ENCODE assay signal across 1 cellular context in genomic region chr2:197805598-197806316, GRCh38.
TF ChIP-seq lines count a peak whose summit lies in the region.

No MANE protein-coding gene starts in this region.

TF ChIP-seq in K562, 482 proteins besides CTCF, POLR2A, EP300 and RAD21 (continues in another document):
- TF ChIP-seq GMEB1 (CRISPR knock-in tag; IDR thresholded peaks at IDR 0.05): no peak
- no peak for TF ChIP-seq BACH1 (tag; IDR thresholded peaks at IDR 0.05)
- no peak for TF ChIP-seq TAL1 (IDR thresholded peaks at IDR 0.05)
- no peak for TF ChIP-seq ZNF41 (CRISPR knock-in tag; conservative IDR thresholded peaks at IDR 0.05)
- no peak for TF ChIP-seq PHB2 (IDR thresholded peaks at IDR 0.05; ENCODE audit: low read depth)
- TF ChIP-seq RBM25 (IDR thresholded peaks at IDR 0.05; ENCODE audit: low read depth, low read length, severe bottlenecking): no peak
- peak; percentile 66 for TF ChIP-seq ETV1 (tag; conservative IDR thresholded peaks at IDR 0.05; ENCODE audit: low read depth)
- peak in 1 of 2 experiments; percentile 19; a peak in 1 of 4 replicates for TF ChIP-seq SRF (CRISPR knock-in tag; IDR thresholded peaks at IDR 0.05)
- TF ChIP-seq, protein P1, sequence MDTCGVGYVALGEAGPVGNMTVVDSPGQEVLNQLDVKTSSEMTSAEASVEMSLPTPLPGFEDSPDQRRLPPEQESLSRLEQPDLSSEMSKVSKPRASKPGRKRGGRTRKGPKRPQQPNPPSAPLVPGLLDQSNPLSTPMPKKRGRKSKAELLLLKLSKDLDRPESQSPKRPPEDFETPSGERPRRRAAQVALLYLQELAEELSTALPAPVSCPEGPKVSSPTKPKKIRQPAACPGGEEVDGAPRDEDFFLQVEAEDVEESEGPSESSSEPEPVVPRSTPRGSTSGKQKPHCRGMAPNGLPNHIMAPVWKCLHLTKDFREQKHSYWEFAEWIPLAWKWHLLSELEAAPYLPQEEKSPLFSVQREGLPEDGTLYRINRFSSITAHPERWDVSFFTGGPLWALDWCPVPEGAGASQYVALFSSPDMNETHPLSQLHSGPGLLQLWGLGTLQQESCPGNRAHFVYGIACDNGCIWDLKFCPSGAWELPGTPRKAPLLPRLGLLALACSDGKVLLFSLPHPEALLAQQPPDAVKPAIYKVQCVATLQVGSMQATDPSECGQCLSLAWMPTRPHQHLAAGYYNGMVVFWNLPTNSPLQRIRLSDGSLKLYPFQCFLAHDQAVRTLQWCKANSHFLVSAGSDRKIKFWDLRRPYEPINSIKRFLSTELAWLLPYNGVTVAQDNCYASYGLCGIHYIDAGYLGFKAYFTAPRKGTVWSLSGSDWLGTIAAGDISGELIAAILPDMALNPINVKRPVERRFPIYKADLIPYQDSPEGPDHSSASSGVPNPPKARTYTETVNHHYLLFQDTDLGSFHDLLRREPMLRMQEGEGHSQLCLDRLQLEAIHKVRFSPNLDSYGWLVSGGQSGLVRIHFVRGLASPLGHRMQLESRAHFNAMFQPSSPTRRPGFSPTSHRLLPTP (IDR thresholded peaks at IDR 0.05; ENCODE audit: borderline replicate concordance, extremely low read depth, insufficient read length): no peak
- peak in 1 of 2 experiments; percentile 42; a peak in 1 of 4 replicates for TF ChIP-seq MLLT1 (IDR thresholded peaks at IDR 0.05)
- no peak for TF ChIP-seq MAFK (IDR thresholded peaks at IDR 0.05; ENCODE audit: low read length)
- TF ChIP-seq PRPF4 (IDR thresholded peaks at IDR 0.05; ENCODE audit: insufficient read depth, low read depth, low read length, poor library complexity, severe bottlenecking): no peak
- no peak for TF ChIP-seq KDM5B (IDR thresholded peaks at IDR 0.05; ENCODE audit: insufficient replicate concordance, low read depth, low read length)
- 0 out of 4 replicates have a peak, but pooled peaks of 1 of the 2 experiments have one; percentile 10 for TF ChIP-seq KDM1A (IDR thresholded peaks at IDR 0.05)
- no peak for TF ChIP-seq ZNF586 (CRISPR knock-in tag; conservative IDR thresholded peaks at IDR 0.05)
- TF ChIP-seq MNT (conservative IDR thresholded peaks at IDR 0.05): no peak; a peak in 1 of 4 replicates
- 0 out of 2 replicates have a peak, but pooled peaks have one; percentile 34 for TF ChIP-seq AFF4 (CRISPR knock-in tag; IDR thresholded peaks at IDR 0.05)
- peak; percentile 55 for TF ChIP-seq PKNOX1 (IDR thresholded peaks at IDR 0.05)
- TF ChIP-seq, protein P2, sequence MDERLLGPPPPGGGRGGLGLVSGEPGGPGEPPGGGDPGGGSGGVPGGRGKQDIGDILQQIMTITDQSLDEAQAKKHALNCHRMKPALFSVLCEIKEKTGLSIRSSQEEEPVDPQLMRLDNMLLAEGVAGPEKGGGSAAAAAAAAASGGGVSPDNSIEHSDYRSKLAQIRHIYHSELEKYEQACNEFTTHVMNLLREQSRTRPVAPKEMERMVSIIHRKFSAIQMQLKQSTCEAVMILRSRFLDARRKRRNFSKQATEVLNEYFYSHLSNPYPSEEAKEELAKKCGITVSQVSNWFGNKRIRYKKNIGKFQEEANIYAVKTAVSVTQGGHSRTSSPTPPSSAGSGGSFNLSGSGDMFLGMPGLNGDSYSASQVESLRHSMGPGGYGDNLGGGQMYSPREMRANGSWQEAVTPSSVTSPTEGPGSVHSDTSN (CRISPR knock-in tag; IDR thresholded peaks at IDR 0.05; ENCODE audit: low read depth): no peak
- TF ChIP-seq, protein P2 (tag; conservative IDR thresholded peaks at IDR 0.05; ENCODE audit: low read depth): peak; percentile 61
- TF ChIP-seq ILK (tag; IDR thresholded peaks at IDR 0.05; ENCODE audit: borderline replicate concordance, low read depth): no peak
- no peak for TF ChIP-seq CBX1 (IDR thresholded peaks at IDR 0.05; ENCODE audit: low read depth)
- TF ChIP-seq ZNF644 (tag; IDR thresholded peaks at IDR 0.05; ENCODE audit: low read depth): no peak
- TF ChIP-seq SMAD1 (IDR thresholded peaks at IDR 0.05; ENCODE audit: low read depth, low read length, partially characterized antibody): no peak
- TF ChIP-seq, protein P3, sequence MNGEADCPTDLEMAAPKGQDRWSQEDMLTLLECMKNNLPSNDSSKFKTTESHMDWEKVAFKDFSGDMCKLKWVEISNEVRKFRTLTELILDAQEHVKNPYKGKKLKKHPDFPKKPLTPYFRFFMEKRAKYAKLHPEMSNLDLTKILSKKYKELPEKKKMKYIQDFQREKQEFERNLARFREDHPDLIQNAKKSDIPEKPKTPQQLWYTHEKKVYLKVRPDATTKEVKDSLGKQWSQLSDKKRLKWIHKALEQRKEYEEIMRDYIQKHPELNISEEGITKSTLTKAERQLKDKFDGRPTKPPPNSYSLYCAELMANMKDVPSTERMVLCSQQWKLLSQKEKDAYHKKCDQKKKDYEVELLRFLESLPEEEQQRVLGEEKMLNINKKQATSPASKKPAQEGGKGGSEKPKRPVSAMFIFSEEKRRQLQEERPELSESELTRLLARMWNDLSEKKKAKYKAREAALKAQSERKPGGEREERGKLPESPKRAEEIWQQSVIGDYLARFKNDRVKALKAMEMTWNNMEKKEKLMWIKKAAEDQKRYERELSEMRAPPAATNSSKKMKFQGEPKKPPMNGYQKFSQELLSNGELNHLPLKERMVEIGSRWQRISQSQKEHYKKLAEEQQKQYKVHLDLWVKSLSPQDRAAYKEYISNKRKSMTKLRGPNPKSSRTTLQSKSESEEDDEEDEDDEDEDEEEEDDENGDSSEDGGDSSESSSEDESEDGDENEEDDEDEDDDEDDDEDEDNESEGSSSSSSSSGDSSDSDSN (IDR thresholded peaks at IDR 0.05; ENCODE audit: borderline replicate concordance in 1 of 2, low read depth in 2 of 2, low read length in 2 of 2): peak in 1 of 2 experiments; percentile 11; a peak in 1 of 4 replicates
- no peak for TF ChIP-seq ZNF583 (CRISPR knock-in tag; IDR thresholded peaks at IDR 0.05)
- TF ChIP-seq RBBP5 (IDR thresholded peaks at IDR 0.05; ENCODE audit: borderline replicate concordance, insufficient read depth, low read length, poor library complexity, severe bottlenecking): no peak
- TF ChIP-seq, protein P4, sequence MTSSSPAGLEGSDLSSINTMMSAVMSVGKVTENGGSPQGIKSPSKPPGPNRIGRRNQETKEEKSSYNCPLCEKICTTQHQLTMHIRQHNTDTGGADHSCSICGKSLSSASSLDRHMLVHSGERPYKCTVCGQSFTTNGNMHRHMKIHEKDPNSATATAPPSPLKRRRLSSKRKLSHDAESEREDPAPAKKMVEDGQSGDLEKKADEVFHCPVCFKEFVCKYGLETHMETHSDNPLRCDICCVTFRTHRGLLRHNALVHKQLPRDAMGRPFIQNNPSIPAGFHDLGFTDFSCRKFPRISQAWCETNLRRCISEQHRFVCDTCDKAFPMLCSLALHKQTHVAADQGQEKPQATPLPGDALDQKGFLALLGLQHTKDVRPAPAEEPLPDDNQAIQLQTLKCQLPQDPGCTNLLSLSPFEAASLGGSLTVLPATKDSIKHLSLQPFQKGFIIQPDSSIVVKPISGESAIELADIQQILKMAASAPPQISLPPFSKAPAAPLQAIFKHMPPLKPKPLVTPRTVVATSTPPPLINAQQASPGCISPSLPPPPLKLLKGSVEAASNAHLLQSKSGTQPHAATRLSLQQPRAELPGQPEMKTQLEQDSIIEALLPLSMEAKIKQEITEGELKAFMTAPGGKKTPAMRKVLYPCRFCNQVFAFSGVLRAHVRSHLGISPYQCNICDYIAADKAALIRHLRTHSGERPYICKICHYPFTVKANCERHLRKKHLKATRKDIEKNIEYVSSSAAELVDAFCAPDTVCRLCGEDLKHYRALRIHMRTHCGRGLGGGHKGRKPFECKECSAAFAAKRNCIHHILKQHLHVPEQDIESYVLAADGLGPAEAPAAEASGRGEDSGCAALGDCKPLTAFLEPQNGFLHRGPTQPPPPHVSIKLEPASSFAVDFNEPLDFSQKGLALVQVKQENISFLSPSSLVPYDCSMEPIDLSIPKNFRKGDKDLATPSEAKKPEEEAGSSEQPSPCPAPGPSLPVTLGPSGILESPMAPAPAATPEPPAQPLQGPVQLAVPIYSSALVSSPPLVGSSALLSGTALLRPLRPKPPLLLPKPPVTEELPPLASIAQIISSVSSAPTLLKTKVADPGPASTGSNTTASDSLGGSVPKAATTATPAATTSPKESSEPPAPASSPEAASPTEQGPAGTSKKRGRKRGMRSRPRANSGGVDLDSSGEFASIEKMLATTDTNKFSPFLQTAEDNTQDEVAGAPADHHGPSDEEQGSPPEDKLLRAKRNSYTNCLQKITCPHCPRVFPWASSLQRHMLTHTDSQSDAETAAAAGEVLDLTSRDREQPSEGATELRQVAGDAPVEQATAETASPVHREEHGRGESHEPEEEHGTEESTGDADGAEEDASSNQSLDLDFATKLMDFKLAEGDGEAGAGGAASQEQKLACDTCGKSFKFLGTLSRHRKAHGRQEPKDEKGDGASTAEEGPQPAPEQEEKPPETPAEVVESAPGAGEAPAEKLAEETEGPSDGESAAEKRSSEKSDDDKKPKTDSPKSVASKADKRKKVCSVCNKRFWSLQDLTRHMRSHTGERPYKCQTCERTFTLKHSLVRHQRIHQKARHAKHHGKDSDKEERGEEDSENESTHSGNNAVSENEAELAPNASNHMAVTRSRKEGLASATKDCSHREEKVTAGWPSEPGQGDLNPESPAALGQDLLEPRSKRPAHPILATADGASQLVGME (CRISPR knock-in tag; IDR thresholded peaks at IDR 0.05): no peak
- TF ChIP-seq MEIS2 (IDR thresholded peaks at IDR 0.05; ENCODE audit: partially characterized antibody): peak; percentile 77
- no peak for TF ChIP-seq SIX5 (IDR thresholded peaks at IDR 0.05; ENCODE audit: borderline replicate concordance in 1 of 2, insufficient read depth in 1 of 2, low read depth in 1 of 2, low read length in 2 of 2)
